In genomic region chr13:24610956-24611355, GRCh38 we compare ENCODE assay signal across 23 cellular contexts.
"Had no signal": no experiment of that assay in that cellular context is flagged by ENCODE, and none has a peak within 500 bp of the region (broad histone marks: within the 10 kb centered on the region; RNA-seq: fewer than 3 reads in every experiment).

No MANE protein-coding gene starts in this region.

- H3K27ac ChIP-seq: esophagus squamous epithelium, gastrocnemius medialis, upper lobe of left lung, WERI-Rb-1 had no signal

- H3K4me3 Mint-ChIP-seq: activated T-helper 17 cell treated with anti-CD3 and anti-CD28 coated beads, Interleukin-2, amount 50 U/mL, for 72 hours; central memory CD8-positive, alpha-beta T cell; natural killer cell; T-cell had no signal

- H3K36me3 Mint-ChIP-seq: activated naive CD4-positive, alpha-beta T cell treated with anti-CD3 and anti-CD28 coated beads, Interleukin-2, amount 50 U/mL, for 72 hours; natural killer cell; T-cell had no signal

- H3K27me3 ChIP-seq: gastrocnemius medialis, upper lobe of left lung had no signal

- H3K9me3 Mint-ChIP-seq: activated naive CD4-positive, alpha-beta T cell treated with anti-CD3 and anti-CD28 coated beads, Interleukin-2, amount 50 U/mL, for 72 hours; activated T-helper 17 cell treated with anti-CD3 and anti-CD28 coated beads, Interleukin-2, amount 50 U/mL, for 72 hours; central memory CD8-positive, alpha-beta T cell; natural killer cell; T-cell had no signal

- H3K4me1 ChIP-seq: esophagus squamous epithelium, gastrocnemius medialis had no signal

- ATAC-seq: activated naive CD4-positive, alpha-beta T cell treated with anti-CD3 and anti-CD28 coated beads, Interleukin-2, amount 50 U/mL, for 72 hours; activated T-helper 17 cell treated with anti-CD3 and anti-CD28 coated beads, Interleukin-2, amount 50 U/mL, for 72 hours; gastrocnemius medialis; left ventricle myocardium superior; natural killer cell; stimulated activated naive CD8-positive, alpha-beta T cell treated with anti-CD3 and anti-CD28 coated beads, Interleukin-15, Interleukin-2, amounts not matched to agents 100 U/mL and 50 U/mL, for 24 hours; T-cell had no signal

- FAIRE-seq: astrocyte, colon, endothelial cell of umbilical vein, TTC549 had no signal

- H3K27me3 Mint-ChIP-seq: activated T-helper 17 cell treated with anti-CD3 and anti-CD28 coated beads, Interleukin-2, amount 50 U/mL, for 72 hours; central memory CD8-positive, alpha-beta T cell; T-cell had no signal

- H3K36me3 ChIP-seq: esophagus squamous epithelium, gastrocnemius medialis, upper lobe of left lung, WERI-Rb-1 had no signal

- H3K4me3 ChIP-seq: esophagus squamous epithelium, gastrocnemius medialis, upper lobe of left lung had no signal

- H3K9me3 ChIP-seq: esophagus squamous epithelium, gastrocnemius medialis, upper lobe of left lung had no signal

- H3K27ac Mint-ChIP-seq: activated T-helper 17 cell treated with anti-CD3 and anti-CD28 coated beads, Interleukin-2, amount 50 U/mL, for 72 hours; T-cell had no signal

- DNase-seq: activated CD4-positive, alpha-beta T cell treated with anti-CD3 and anti-CD28 coated beads, Interleukin-2, amount 50 U/mL, for 1 hour; activated CD4-positive, CD25-positive, alpha-beta regulatory T cell treated with anti-CD3 and anti-CD28 coated beads, Interleukin-2, amount 50 U/mL, for 72 hours; effector memory CD4-positive, alpha-beta T cell; esophagus squamous epithelium; gastrocnemius medialis; hippocampal formation; left ventricle myocardium superior; mammary epithelial cell; midbrain; natural killer cell; stimulated activated CD4-positive, alpha-beta T cell treated with anti-CD3 and anti-CD28 coated beads, Interleukin-2, amount 100 ng/mL, for 48 hours; stimulated activated CD8-positive, alpha-beta memory T cell treated with anti-CD3 and anti-CD28 coated beads, Interleukin-4, amount 100 ng/mL, for 48 hours; stimulated activated naive CD8-positive, alpha-beta T cell treated with anti-CD3 and anti-CD28 coated beads, Interleukin-15, Interleukin-2, amounts not matched to agents 100 U/mL and 50 U/mL, for 24 hours; T-cell; upper lobe of left lung; WERI-Rb-1 had no signal
